2 cellular contexts compared by ENCODE assay signal in the genomic region with DNA sequence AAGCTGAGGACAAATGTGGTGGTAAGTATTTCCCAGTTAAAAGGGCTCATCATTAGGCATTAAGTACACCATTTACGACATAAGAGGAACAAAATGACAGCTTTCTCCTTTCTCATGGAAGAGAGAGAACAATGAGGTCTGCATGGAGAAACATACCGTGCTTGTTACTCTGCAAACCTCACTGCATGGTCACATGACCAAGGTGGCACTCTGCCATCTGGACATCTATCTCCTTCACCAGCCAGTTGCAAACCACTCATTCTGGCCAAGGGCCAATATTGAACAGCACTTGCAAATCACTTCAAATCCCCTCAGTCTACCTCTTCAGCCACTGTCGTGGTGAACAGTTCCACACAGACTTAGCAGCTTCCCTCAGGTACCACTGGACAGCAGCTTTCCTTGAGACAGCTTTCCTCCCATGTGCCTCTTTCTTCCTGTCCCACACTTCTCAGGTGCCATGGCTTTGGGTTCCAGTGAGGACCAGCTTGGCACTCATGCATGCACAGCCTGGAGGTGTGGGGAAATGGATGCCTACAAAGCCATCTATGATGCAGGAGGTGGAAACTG.
TF ChIP-seq lines count a peak whose summit lies in the region.

No MANE protein-coding gene starts in this region.

TF ChIP-seq in Ishikawa, 13 proteins besides CTCF, POLR2A, EP300 and RAD21:
- TF ChIP-seq, protein P1, sequence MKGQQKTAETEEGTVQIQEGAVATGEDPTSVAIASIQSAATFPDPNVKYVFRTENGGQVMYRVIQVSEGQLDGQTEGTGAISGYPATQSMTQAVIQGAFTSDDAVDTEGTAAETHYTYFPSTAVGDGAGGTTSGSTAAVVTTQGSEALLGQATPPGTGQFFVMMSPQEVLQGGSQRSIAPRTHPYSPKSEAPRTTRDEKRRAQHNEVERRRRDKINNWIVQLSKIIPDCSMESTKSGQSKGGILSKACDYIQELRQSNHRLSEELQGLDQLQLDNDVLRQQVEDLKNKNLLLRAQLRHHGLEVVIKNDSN (IDR thresholded peaks at IDR 0.05), result 0 out of 2 replicates have a peak, but pooled peaks have one; percentile 18
- TF ChIP-seq YY1 (IDR thresholded peaks at IDR 0.05; ENCODE audit: low read depth), result no peak
- TF ChIP-seq, protein P2, sequence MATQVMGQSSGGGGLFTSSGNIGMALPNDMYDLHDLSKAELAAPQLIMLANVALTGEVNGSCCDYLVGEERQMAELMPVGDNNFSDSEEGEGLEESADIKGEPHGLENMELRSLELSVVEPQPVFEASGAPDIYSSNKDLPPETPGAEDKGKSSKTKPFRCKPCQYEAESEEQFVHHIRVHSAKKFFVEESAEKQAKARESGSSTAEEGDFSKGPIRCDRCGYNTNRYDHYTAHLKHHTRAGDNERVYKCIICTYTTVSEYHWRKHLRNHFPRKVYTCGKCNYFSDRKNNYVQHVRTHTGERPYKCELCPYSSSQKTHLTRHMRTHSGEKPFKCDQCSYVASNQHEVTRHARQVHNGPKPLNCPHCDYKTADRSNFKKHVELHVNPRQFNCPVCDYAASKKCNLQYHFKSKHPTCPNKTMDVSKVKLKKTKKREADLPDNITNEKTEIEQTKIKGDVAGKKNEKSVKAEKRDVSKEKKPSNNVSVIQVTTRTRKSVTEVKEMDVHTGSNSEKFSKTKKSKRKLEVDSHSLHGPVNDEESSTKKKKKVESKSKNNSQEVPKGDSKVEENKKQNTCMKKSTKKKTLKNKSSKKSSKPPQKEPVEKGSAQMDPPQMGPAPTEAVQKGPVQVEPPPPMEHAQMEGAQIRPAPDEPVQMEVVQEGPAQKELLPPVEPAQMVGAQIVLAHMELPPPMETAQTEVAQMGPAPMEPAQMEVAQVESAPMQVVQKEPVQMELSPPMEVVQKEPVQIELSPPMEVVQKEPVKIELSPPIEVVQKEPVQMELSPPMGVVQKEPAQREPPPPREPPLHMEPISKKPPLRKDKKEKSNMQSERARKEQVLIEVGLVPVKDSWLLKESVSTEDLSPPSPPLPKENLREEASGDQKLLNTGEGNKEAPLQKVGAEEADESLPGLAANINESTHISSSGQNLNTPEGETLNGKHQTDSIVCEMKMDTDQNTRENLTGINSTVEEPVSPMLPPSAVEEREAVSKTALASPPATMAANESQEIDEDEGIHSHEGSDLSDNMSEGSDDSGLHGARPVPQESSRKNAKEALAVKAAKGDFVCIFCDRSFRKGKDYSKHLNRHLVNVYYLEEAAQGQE (IDR thresholded peaks at IDR 0.05; ENCODE audit: low read depth), result peak; percentile 31; the same call in 1 of the 2 replicates

TF ChIP-seq in H1, 55 proteins besides CTCF, POLR2A, EP300 and RAD21:
- no peak for TF ChIP-seq KDM5A (IDR thresholded peaks at IDR 0.05; ENCODE audit: low read length)
- TF ChIP-seq POU5F1 (IDR thresholded peaks at IDR 0.05; ENCODE audit: low read depth, low read length), result no peak
- TF ChIP-seq RFX5 (IDR thresholded peaks at IDR 0.05; ENCODE audit: borderline replicate concordance, low read depth, low read length), result no peak
- TF ChIP-seq, protein P3, sequence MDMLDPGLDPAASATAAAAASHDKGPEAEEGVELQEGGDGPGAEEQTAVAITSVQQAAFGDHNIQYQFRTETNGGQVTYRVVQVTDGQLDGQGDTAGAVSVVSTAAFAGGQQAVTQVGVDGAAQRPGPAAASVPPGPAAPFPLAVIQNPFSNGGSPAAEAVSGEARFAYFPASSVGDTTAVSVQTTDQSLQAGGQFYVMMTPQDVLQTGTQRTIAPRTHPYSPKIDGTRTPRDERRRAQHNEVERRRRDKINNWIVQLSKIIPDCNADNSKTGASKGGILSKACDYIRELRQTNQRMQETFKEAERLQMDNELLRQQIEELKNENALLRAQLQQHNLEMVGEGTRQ (IDR thresholded peaks at IDR 0.05; ENCODE audit: low read length), result no peak
- TF ChIP-seq NRF1 (IDR thresholded peaks at IDR 0.05; ENCODE audit: low read depth, low read length), result no peak
- no peak for TF ChIP-seq YY1 (IDR thresholded peaks at IDR 0.05; ENCODE audit: low read depth, low read length)
- no peak for TF ChIP-seq SRF (IDR thresholded peaks at IDR 0.05; ENCODE audit: low read depth, low read length)
- TF ChIP-seq SIRT6 (IDR thresholded peaks at IDR 0.05; ENCODE audit: low read length), result no peak
- no peak for TF ChIP-seq SP2 (IDR thresholded peaks at IDR 0.05; ENCODE audit: low read length)
- TF ChIP-seq, protein P4, sequence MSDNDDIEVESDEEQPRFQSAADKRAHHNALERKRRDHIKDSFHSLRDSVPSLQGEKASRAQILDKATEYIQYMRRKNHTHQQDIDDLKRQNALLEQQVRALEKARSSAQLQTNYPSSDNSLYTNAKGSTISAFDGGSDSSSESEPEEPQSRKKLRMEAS (IDR thresholded peaks at IDR 0.05), result no peak
- TF ChIP-seq, protein P5, sequence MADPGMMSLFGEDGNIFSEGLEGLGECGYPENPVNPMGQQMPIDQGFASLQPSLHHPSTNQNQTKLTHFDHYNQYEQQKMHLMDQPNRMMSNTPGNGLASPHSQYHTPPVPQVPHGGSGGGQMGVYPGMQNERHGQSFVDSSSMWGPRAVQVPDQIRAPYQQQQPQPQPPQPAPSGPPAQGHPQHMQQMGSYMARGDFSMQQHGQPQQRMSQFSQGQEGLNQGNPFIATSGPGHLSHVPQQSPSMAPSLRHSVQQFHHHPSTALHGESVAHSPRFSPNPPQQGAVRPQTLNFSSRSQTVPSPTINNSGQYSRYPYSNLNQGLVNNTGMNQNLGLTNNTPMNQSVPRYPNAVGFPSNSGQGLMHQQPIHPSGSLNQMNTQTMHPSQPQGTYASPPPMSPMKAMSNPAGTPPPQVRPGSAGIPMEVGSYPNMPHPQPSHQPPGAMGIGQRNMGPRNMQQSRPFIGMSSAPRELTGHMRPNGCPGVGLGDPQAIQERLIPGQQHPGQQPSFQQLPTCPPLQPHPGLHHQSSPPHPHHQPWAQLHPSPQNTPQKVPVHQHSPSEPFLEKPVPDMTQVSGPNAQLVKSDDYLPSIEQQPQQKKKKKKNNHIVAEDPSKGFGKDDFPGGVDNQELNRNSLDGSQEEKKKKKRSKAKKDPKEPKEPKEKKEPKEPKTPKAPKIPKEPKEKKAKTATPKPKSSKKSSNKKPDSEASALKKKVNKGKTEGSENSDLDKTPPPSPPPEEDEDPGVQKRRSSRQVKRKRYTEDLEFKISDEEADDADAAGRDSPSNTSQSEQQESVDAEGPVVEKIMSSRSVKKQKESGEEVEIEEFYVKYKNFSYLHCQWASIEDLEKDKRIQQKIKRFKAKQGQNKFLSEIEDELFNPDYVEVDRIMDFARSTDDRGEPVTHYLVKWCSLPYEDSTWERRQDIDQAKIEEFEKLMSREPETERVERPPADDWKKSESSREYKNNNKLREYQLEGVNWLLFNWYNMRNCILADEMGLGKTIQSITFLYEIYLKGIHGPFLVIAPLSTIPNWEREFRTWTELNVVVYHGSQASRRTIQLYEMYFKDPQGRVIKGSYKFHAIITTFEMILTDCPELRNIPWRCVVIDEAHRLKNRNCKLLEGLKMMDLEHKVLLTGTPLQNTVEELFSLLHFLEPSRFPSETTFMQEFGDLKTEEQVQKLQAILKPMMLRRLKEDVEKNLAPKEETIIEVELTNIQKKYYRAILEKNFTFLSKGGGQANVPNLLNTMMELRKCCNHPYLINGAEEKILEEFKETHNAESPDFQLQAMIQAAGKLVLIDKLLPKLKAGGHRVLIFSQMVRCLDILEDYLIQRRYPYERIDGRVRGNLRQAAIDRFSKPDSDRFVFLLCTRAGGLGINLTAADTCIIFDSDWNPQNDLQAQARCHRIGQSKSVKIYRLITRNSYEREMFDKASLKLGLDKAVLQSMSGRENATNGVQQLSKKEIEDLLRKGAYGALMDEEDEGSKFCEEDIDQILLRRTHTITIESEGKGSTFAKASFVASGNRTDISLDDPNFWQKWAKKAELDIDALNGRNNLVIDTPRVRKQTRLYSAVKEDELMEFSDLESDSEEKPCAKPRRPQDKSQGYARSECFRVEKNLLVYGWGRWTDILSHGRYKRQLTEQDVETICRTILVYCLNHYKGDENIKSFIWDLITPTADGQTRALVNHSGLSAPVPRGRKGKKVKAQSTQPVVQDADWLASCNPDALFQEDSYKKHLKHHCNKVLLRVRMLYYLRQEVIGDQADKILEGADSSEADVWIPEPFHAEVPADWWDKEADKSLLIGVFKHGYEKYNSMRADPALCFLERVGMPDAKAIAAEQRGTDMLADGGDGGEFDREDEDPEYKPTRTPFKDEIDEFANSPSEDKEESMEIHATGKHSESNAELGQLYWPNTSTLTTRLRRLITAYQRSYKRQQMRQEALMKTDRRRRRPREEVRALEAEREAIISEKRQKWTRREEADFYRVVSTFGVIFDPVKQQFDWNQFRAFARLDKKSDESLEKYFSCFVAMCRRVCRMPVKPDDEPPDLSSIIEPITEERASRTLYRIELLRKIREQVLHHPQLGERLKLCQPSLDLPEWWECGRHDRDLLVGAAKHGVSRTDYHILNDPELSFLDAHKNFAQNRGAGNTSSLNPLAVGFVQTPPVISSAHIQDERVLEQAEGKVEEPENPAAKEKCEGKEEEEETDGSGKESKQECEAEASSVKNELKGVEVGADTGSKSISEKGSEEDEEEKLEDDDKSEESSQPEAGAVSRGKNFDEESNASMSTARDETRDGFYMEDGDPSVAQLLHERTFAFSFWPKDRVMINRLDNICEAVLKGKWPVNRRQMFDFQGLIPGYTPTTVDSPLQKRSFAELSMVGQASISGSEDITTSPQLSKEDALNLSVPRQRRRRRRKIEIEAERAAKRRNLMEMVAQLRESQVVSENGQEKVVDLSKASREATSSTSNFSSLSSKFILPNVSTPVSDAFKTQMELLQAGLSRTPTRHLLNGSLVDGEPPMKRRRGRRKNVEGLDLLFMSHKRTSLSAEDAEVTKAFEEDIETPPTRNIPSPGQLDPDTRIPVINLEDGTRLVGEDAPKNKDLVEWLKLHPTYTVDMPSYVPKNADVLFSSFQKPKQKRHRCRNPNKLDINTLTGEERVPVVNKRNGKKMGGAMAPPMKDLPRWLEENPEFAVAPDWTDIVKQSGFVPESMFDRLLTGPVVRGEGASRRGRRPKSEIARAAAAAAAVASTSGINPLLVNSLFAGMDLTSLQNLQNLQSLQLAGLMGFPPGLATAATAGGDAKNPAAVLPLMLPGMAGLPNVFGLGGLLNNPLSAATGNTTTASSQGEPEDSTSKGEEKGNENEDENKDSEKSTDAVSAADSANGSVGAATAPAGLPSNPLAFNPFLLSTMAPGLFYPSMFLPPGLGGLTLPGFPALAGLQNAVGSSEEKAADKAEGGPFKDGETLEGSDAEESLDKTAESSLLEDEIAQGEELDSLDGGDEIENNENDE (IDR thresholded peaks at IDR 0.05; ENCODE audit: insufficient replicate concordance, low read length), result no peak
- TF ChIP-seq EGR1 (IDR thresholded peaks at IDR 0.05; ENCODE audit: borderline replicate concordance, low read depth, low read length), result no peak
- TF ChIP-seq GTF2F1 (IDR thresholded peaks at IDR 0.05; ENCODE audit: borderline replicate concordance, low read depth, low read length), result no peak
